Comparison of ENCODE assay signal across 20 cellular contexts in the genomic region with DNA sequence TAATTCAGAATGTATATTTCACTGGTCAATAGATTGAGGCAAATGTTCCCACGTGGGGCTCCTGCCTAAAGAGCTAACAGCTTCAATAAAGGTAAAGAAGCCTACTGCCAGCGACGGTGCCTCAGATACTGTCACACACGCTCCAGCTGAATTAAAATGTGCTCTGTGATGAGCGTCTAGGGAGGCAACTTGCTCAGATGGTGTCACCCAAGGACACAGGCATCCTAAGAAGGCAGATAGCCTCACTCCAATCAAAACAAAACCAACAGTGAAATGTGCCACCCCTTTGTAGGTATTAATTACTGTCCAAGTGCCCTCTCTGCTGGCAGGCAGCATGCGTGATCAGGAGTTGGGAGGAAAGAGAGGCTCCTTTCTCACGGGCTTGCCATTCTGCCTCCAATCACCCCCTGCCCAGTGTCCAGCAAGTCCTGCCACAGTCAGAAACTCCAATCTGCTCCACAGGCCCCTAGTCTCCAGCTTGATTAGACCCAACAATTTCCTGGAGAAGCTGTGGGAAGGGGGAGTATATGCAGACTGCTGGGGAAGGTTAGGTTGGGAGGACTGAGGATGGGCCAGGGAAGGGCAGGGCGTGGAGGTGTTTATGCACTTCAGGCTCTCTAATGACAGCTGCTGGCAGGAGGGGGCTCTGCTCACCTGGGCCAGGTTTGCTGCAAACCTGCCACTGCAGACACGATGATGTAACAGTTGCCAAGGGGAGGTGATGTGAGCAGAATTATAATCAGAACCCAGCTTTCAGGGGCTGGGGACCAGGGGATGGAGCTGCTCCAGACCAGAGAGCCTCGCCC.
DNase-seq lines count a peak whose midpoint lies in the region; ATAC-seq and TF ChIP-seq lines count a peak whose summit lies in the region.
"Had no signal": no experiment of that assay in that cellular context is flagged by ENCODE, and none has a peak within 500 bp of the region (broad histone marks: within the 10 kb centered on the region; RNA-seq: fewer than 3 reads in every experiment).

No MANE protein-coding gene starts in this region.

- H3K27ac ChIP-seq in heart right ventricle (no peak overlapping the region), spleen (no peak overlapping the region)
- H3K27ac ChIP-seq: body of pancreas, epithelial cell of prostate, gastroesophageal sphincter, HL-60, uterus, VCaP had no signal

- WGBS in heart right ventricle, 2 donors = 60 to 66% methylated on average over 10 of the region's 10 CpGs
- WGBS in spleen, 5 donors = 60 to 76% (median 72%) methylated on average over 10 of the region's 10 CpGs

- no peak for TF ChIP-seq POLR2A in spleen (IDR thresholded peaks at IDR 0.05)

- TF ChIP-seq CTCF in heart right ventricle (IDR thresholded peaks at IDR 0.05) (peak in 5 of 9 donors; percentile 6 to 41 (median 35)), spleen (IDR thresholded peaks at IDR 0.05 in 8 of 11, conservative IDR thresholded peaks at IDR 0.05 in 3 of 11) (no peak)

- H3K27me3 ChIP-seq in heart right ventricle = peaks cover 0 to 7% (median 0%) of the 10 kb centered on the region in 7 donors
- H3K27me3 ChIP-seq in spleen (replicated peaks in 1 of 7) = peaks cover 0 to 37% (median 0%) of the 10 kb centered on the region in 7 donors
- H3K27me3 ChIP-seq: body of pancreas, uterus had no signal

- no peaks in the 10 kb centered on the region for H3K9me3 ChIP-seq in heart right ventricle
- no peaks in the 10 kb centered on the region for H3K9me3 ChIP-seq in spleen
- H3K9me3 ChIP-seq: body of pancreas, gastroesophageal sphincter, uterus had no signal

- H3K36me3 ChIP-seq in heart right ventricle = no peaks in the 10 kb centered on the region
- no peaks in the 10 kb centered on the region for H3K36me3 ChIP-seq in spleen
- H3K36me3 ChIP-seq: gastroesophageal sphincter, uterus had no signal

- no peaks in the 10 kb centered on the region for H3K4me1 ChIP-seq in heart right ventricle
- H3K4me1 ChIP-seq in spleen = no peaks in the 10 kb centered on the region
- H3K4me1 ChIP-seq: body of pancreas, gastroesophageal sphincter, uterus had no signal

- peak in 6 of 8 donors; percentile 33 to 67 (median 48) for ATAC-seq in heart right ventricle
- ATAC-seq: body of pancreas, gastroesophageal sphincter had no signal

- H3K4me3 ChIP-seq in heart right ventricle (no peak overlapping the region), spleen (no peak overlapping the region)
- H3K4me3 ChIP-seq: body of pancreas, gastroesophageal sphincter, uterus had no signal

- intact Hi-C loops in heart right ventricle (cut with DNase I) = no loop called here
- intact Hi-C loops in spleen (cut with DNase I; ENCODE audit: low total_unique reads) = no loop called here

- DNase-seq in activated CD8-positive, alpha-beta memory T cell treated with anti-CD3 and anti-CD28 coated beads for 24 hours = peak; percentile 28
- DNase-seq in activated CD8-positive, alpha-beta memory T cell treated with anti-CD3 and anti-CD28 coated beads, Interleukin-2, amount 50 U/mL, for 48 hours = no peak
- DNase-seq in NCI-H69 (lab: John Stamatoyannopoulos, UW) (peak; percentile 47), heart right ventricle (no peak), spleen (peak; percentile 38), NCI-H2107 (lab: John Stamatoyannopoulos, UW) (no peak), foreskin melanocyte (no peak), NOMO-1 treated with dmso at 0.1 percent for 144 hours (lab: John Stamatoyannopoulos, UW; ENCODE audit: unreplicated experiment) (no peak)
- DNase-seq: activated CD4-positive, alpha-beta memory T cell treated with anti-CD3 and anti-CD28 coated beads for 36 hours; activated naive CD8-positive, alpha-beta T cell treated with anti-CD3 and anti-CD28 coated beads, Interleukin-2, amount 10 ng/mL, durations not matched to agents 7 days and 5 days; CD4-positive, CD25-positive, alpha-beta regulatory T cell; DMS79 treated with DMSO at 0.1 percent for 48 hours; GOT3; NCI-H1092; uterus had no signal

Comparison
In these comparisons a context has a peak if more than half of its experiments do, and no peak if none do; other contexts are left out.
1. DNase-seq: peak in activated CD8-positive, alpha-beta memory T cell treated with anti-CD3 and anti-CD28 coated beads for 24 hours (single experiment), NCI-H69 (single experiment) and spleen (single experiment); none in activated CD8-positive, alpha-beta memory T cell treated with anti-CD3 and anti-CD28 coated beads, Interleukin-2, amount 50 U/mL, for 48 hours (single experiment), heart right ventricle (0 of 2), NCI-H2107 (single experiment), foreskin melanocyte (single experiment) and NOMO-1 treated with dmso at 0.1 percent for 144 hours (single experiment).
2. CTCF ChIP-seq: peak in heart right ventricle (5 of 9); none in spleen (0 of 11).